8 cellular contexts compared by ENCODE assay signal in genomic region chr10:3887885-3888476, GRCh38.
A peak's percentile ranks its signal among the peaks of the same experiment; 100 is the strongest.
DNase-seq lines count a peak whose midpoint lies in the region; ATAC-seq and TF ChIP-seq lines count a peak whose summit lies in the region.

No MANE protein-coding gene starts in this region.

- TF ChIP-seq CTCF in fibroblast of villous mesenchyme (IDR thresholded peaks at IDR 0.05; ENCODE audit: insufficient read depth, low read depth, low read length), result no peak
- TF ChIP-seq CTCF in OCI-LY7 (conservative IDR thresholded peaks at IDR 0.05; ENCODE audit: low read length), result no peak

- POLR2A ChIA-PET in OCI-LY7 (lab: Charles Lee), result interaction anchor here (0.6 to 1.6 kb wide), 3 partner anchors 12 to 38 kb away, joined by 3 to 4 read pairs (median 4); no protein-coding TSS in a partner anchor

- no peaks in the 10 kb centered on the region for H3K9me2 ChIP-seq in OCI-LY7 (ENCODE audit: insufficient read depth, low read length)

- no peak overlapping the region for H3K4me2 ChIP-seq in OCI-LY7 (ENCODE audit: low read length)

- CTCF ChIA-PET in OCI-LY7 (lab: Charles Lee; ENCODE audit: unreplicated experiment), result no interaction called here

- H3K9me3 ChIP-seq in OCI-LY7 (ENCODE audit: low read length), result no peaks in the 10 kb centered on the region

- H3K4me1 ChIP-seq in OCI-LY7 (ENCODE audit: insufficient read depth, low read length, poor library complexity, severe bottlenecking), result no peaks in the 10 kb centered on the region

- no peaks in the 10 kb centered on the region for H4K20me1 ChIP-seq in OCI-LY7 (ENCODE audit: insufficient read depth, low read length)

- H3K27ac ChIP-seq in OCI-LY7 (ENCODE audit: low read depth, low read length, poor library complexity, severe bottlenecking), result no peak overlapping the region

- H3K4me3 ChIP-seq in fibroblast of villous mesenchyme (ENCODE audit: low read depth, low read length) (no peak overlapping the region), OCI-LY7 (ENCODE audit: low read depth, low read length, poor library complexity, severe bottlenecking) (no peak overlapping the region)

- no peaks in the 10 kb centered on the region for H3K79me2 ChIP-seq in OCI-LY7 (ENCODE audit: insufficient read depth, low read depth, low read length)

- no TSS peak for BruUV-seq in OCI-LY7 (replicated peaks; lab: Mats Ljungman, UMichigan)

- no peak overlapping the region for H2AFZ ChIP-seq in OCI-LY7 (ENCODE audit: low read length)

- ATAC-seq in GM19328 (IDR thresholded peaks at IDR 0.05; ENCODE audit: unreplicated experiment), result peak; percentile 57
- peak; percentile 60 for ATAC-seq in HG03571 (IDR thresholded peaks at IDR 0.05; ENCODE audit: unreplicated experiment)

- no peaks in the 10 kb centered on the region for H3K36me3 ChIP-seq in OCI-LY7 (ENCODE audit: insufficient read depth, low read length)

- DNase-seq in A172 (ENCODE audit: low spot score) (peak; percentile 87), fibroblast of villous mesenchyme (ENCODE audit: low read depth) (peak; percentile 94), renal cortical epithelial cell (ENCODE audit: low read depth) (peak; percentile 100), OCI-LY7 (ENCODE audit: low spot score) (no peak), SIG-M5 treated with dmso at 0.1 percent for 504 hours (lab: John Stamatoyannopoulos, UW; ENCODE audit: unreplicated experiment) (no peak)
- peak; percentile 55 for DNase-seq in activated CD8-positive, alpha-beta memory T cell treated with anti-CD3 and anti-CD28 coated beads, Interleukin-2, amount 50 U/mL, for 1 hour (ENCODE audit: extremely low read depth)

- intact Hi-C loops in OCI-LY7 (cut with micrococcal nuclease; ENCODE audit: unreplicated experiment), result no loop called here

Comparison
In these comparisons a context has a peak if more than half of its experiments do, and no peak if none do; other contexts are left out.
1. DNase-seq: peak in A172 (single experiment), activated CD8-positive, alpha-beta memory T cell treated with anti-CD3 and anti-CD28 coated beads, Interleukin-2, amount 50 U/mL, for 1 hour (single experiment), fibroblast of villous mesenchyme (single experiment) and renal cortical epithelial cell (single experiment); none in OCI-LY7 (single experiment) and SIG-M5 treated with dmso at 0.1 percent for 504 hours (single experiment).